In the genomic region with DNA sequence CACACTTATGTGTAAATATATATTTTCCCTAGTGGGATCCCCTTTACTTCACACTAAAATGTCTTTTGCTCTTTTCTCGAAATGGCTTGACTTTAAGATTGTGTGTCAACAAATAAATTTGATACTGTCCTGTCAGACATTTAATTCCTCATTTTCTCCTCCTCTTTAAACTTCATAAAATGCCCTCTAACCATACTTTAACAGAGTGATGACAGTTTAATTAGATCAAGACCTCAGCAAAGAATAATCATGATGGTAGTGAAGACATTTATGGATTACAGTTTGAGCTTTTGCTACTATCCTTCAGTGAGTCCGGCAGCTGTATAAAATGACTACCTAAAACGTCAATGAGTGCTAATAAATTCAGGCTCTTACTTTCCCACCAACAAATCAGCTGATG, we compare ENCODE assay signal across 33 cellular contexts.
DNase-seq lines count a peak whose midpoint lies in the region; ATAC-seq and TF ChIP-seq lines count a peak whose summit lies in the region.
"Had no signal": no experiment of that assay in that cellular context is flagged by ENCODE, and none has a peak within 500 bp of the region (broad histone marks: within the 10 kb centered on the region; RNA-seq: fewer than 3 reads in every experiment).

No MANE protein-coding gene starts in this region.

- H3K27me3 Mint-ChIP-seq in neural progenitor cell (ENCODE audit: insufficient read depth, low read depth) (peaks cover 2% of the 10 kb centered on the region), WTC11 (ENCODE audit: low read depth) (no peaks in the 10 kb centered on the region)
- H3K27me3 Mint-ChIP-seq: B cell; CD4-positive, alpha-beta memory T cell; CD4-positive, alpha-beta T cell; CD4-positive, CD25-positive, alpha-beta regulatory T cell; CD8-positive, alpha-beta memory T cell had no signal

- no peaks in the 10 kb centered on the region for H3K79me2 ChIP-seq in neural progenitor cell (ENCODE audit: low read depth)

- DNase-seq in HEK293T (ENCODE audit: extremely low spot score) = no peak
- no peak for DNase-seq in neural progenitor cell (ENCODE audit: low spot score)
- DNase-seq in NCI-H748 (lab: John Stamatoyannopoulos, UW; ENCODE audit: unreplicated experiment) = no peak
- DNase-seq in WTC11 (ENCODE audit: low spot score) = no peak
- no peak for DNase-seq in dedifferentiated amniotic fluid mesenchymal stem cell (ENCODE audit: extremely low spot score)
- DNase-seq: 8988T; ACHN; AML-193; BE2C; C1 segment of cervical spinal cord; Caco-2; Calu3; CD4-positive, alpha-beta memory T cell; CD4-positive, alpha-beta T cell; CD4-positive, CD25-positive, alpha-beta regulatory T cell; CD8-positive, alpha-beta memory T cell; CD8-positive, alpha-beta T cell; COR-L47; DMS 273 treated with DMSO at 0.1 percent for 48 hours; DMS153; DMS53; DMS79; DMS79 treated with DMSO at 0.1 percent for 48 hours; DND-41; EL had no signal

- TF ChIP-seq CTCF in HEK293 (tag by site-specific recombination; IDR thresholded peaks at IDR 0.05) (no peak), neural progenitor cell (IDR thresholded peaks at IDR 0.05) (no peak), WTC11 (IDR thresholded peaks at IDR 0.05) (no peak)

- H3K4me1 ChIP-seq in HEK293 (ENCODE audit: control insufficient read depth, insufficient read depth, low read length) = no peaks in the 10 kb centered on the region
- peaks cover 3% of the 10 kb centered on the region for H3K4me1 ChIP-seq in neural progenitor cell
- H3K4me1 ChIP-seq: A549; BE2C; BLaER1; BLaER1 treated with 17β-estradiol and CSF1 and Interleukin-3, amounts not matched to agents 10 nM and 100 nM had no signal

- H3K36me3 Mint-ChIP-seq in neural progenitor cell (no peaks in the 10 kb centered on the region), WTC11 (no peaks in the 10 kb centered on the region)
- H3K36me3 Mint-ChIP-seq: CD14-positive monocyte; CD4-positive, alpha-beta memory T cell; CD4-positive, CD25-positive, alpha-beta regulatory T cell; CD8-positive, alpha-beta memory T cell; CD8-positive, alpha-beta T cell had no signal

- H3K4me3 Mint-ChIP-seq in neural progenitor cell (no peak overlapping the region), WTC11 (no peak overlapping the region)
- H3K4me3 Mint-ChIP-seq: B cell; CD14-positive monocyte; CD4-positive, alpha-beta memory T cell; CD4-positive, alpha-beta T cell; CD4-positive, CD25-positive, alpha-beta regulatory T cell; CD8-positive, alpha-beta memory T cell; CD8-positive, alpha-beta T cell had no signal

- no peak overlapping the region for H2AFZ ChIP-seq in neural progenitor cell (replicated peaks)

- H3K9me3 ChIP-seq in HEK293 (ENCODE audit: control insufficient read depth, insufficient read depth, low read depth, low read length) (no peaks in the 10 kb centered on the region), neural progenitor cell (ENCODE audit: low read depth) (no peaks in the 10 kb centered on the region)
- H3K9me3 ChIP-seq: A549; BE2C; BLaER1; BLaER1 treated with 17β-estradiol and CSF1 and Interleukin-3, amounts not matched to agents 10 nM and 100 nM had no signal

- CTCF ChIA-PET in HEK293 (lab: Yijun Ruan, JAX) (interaction anchor here (0.6 kb wide), 1 partner anchor 107 kb away, joined by 3 read pairs; no protein-coding TSS in a partner anchor), HEK293T (lab: Yijun Ruan, JAX) (no interaction called here), WTC11 (lab: Charles Lee) (no interaction called here)

- no peak overlapping the region for H3K9ac ChIP-seq in neural progenitor cell
- H3K9ac ChIP-seq: BLaER1; BLaER1 treated with 17β-estradiol and CSF1 and Interleukin-3, amounts not matched to agents 10 nM and 100 nM had no signal

- ATAC-seq in WTC11 = no peak
- ATAC-seq: A549; CD8-positive, alpha-beta T cell had no signal

- H3K27ac Mint-ChIP-seq in neural progenitor cell (peak overlapping the region; percentile 7), WTC11 (no peak overlapping the region)
- H3K27ac Mint-ChIP-seq: B cell; CD14-positive monocyte; CD4-positive, alpha-beta memory T cell; CD4-positive, alpha-beta T cell; CD4-positive, CD25-positive, alpha-beta regulatory T cell; CD8-positive, alpha-beta memory T cell; CD8-positive, alpha-beta T cell had no signal

- H3K4me3 ChIP-seq in HEK293 (ENCODE audit: low read depth, low read length) (no peak overlapping the region), neural progenitor cell (no peak overlapping the region)
- H3K4me3 ChIP-seq: A549; BLaER1; BLaER1 treated with 17β-estradiol and CSF1 and Interleukin-3, amounts not matched to agents 10 nM and 100 nM had no signal

- H3K36me3 ChIP-seq in HEK293 (ENCODE audit: control insufficient read depth in 2 of 2, insufficient read depth in 1 of 2, low read length in 2 of 2) = no peaks in the 10 kb centered on the region
- no peaks in the 10 kb centered on the region for H3K36me3 ChIP-seq in neural progenitor cell
- H3K36me3 ChIP-seq: BE2C; BLaER1; BLaER1 treated with 17β-estradiol and CSF1 and Interleukin-3, amounts not matched to agents 10 nM and 100 nM had no signal

- POLR2A ChIA-PET in HEK293 (lab: Yijun Ruan, JAX) = no interaction called here
- POLR2A ChIA-PET in HEK293T (lab: Yijun Ruan, JAX) = no interaction called here
- POLR2A ChIA-PET in WTC11 (lab: Charles Lee) = no interaction called here

- no peaks in the 10 kb centered on the region for H3K27me3 ChIP-seq in neural progenitor cell
- H3K27me3 ChIP-seq: BE2C; BLaER1; BLaER1 treated with 17β-estradiol and CSF1 and Interleukin-3, amounts not matched to agents 10 nM and 100 nM had no signal

- H3K4me2 ChIP-seq in neural progenitor cell = no peak overlapping the region
- H3K4me2 ChIP-seq: A549; BLaER1; BLaER1 treated with 17β-estradiol and CSF1 and Interleukin-3, amounts not matched to agents 10 nM and 100 nM had no signal

- no peaks in the 10 kb centered on the region for H4K20me1 ChIP-seq in neural progenitor cell (ENCODE audit: low read depth)
- H4K20me1 ChIP-seq: BLaER1; BLaER1 treated with 17β-estradiol and CSF1 and Interleukin-3, amounts not matched to agents 10 nM and 100 nM had no signal

- no peaks in the 10 kb centered on the region for H3F3A ChIP-seq in neural progenitor cell (ENCODE audit: low read depth)

- H3K27ac ChIP-seq in HEK293 (ENCODE audit: extremely low read depth, low read depth, low read length) (no peak overlapping the region), neural progenitor cell (no peak overlapping the region)
- H3K27ac ChIP-seq: 22Rv1; A549; BLaER1; BLaER1 treated with 17β-estradiol and CSF1 and Interleukin-3, amounts not matched to agents 10 nM and 100 nM; C4-2B had no signal

- H3K9me3 Mint-ChIP-seq in neural progenitor cell (no peaks in the 10 kb centered on the region), WTC11 (no peaks in the 10 kb centered on the region)

- peaks cover 3% of the 10 kb centered on the region for H3K4me1 Mint-ChIP-seq in neural progenitor cell
- H3K4me1 Mint-ChIP-seq in WTC11 = no peaks in the 10 kb centered on the region
- H3K4me1 Mint-ChIP-seq: B cell; CD14-positive monocyte; CD4-positive, alpha-beta memory T cell; CD4-positive, CD25-positive, alpha-beta regulatory T cell; CD8-positive, alpha-beta memory T cell had no signal

TF ChIP-seq in HEK293, 187 proteins besides CTCF, POLR2A, EP300 and RAD21 (continues in another document):
- TF ChIP-seq FEZF1 (tag by site-specific recombination; IDR thresholded peaks at IDR 0.05) (peak; percentile 81), ZNF354C (tag by site-specific recombination; IDR thresholded peaks at IDR 0.05; ENCODE audit: borderline replicate concordance, low read depth) (no peak), ZIC2 (tag by site-specific recombination; IDR thresholded peaks at IDR 0.05) (no peak)

TF ChIP-seq in HEK293T, 16 proteins besides CTCF, POLR2A, EP300 and RAD21:
- no peak for TF ChIP-seq FOXK2 (IDR thresholded peaks at IDR 0.05)
- TF ChIP-seq, protein P1, sequence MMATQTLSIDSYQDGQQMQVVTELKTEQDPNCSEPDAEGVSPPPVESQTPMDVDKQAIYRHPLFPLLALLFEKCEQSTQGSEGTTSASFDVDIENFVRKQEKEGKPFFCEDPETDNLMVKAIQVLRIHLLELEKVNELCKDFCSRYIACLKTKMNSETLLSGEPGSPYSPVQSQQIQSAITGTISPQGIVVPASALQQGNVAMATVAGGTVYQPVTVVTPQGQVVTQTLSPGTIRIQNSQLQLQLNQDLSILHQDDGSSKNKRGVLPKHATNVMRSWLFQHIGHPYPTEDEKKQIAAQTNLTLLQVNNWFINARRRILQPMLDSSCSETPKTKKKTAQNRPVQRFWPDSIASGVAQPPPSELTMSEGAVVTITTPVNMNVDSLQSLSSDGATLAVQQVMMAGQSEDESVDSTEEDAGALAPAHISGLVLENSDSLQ (IDR thresholded peaks at IDR 0.05) = peak; percentile 90
TF ChIP-seq in HEK293T: peak in this region for 1.

TF ChIP-seq in WTC11, 78 proteins besides CTCF, POLR2A, EP300 and RAD21 (continues in another document):
- TF ChIP-seq ZNF416 (CRISPR knock-in tag; IDR thresholded peaks at IDR 0.05) = no peak
- TF ChIP-seq SP1 (CRISPR knock-in tag; conservative IDR thresholded peaks at IDR 0.05) = no peak
- TF ChIP-seq ZNF671 (CRISPR knock-in tag; IDR thresholded peaks at IDR 0.05) = no peak
- no peak for TF ChIP-seq RORB (CRISPR knock-in tag; IDR thresholded peaks at IDR 0.05)
- no peak for TF ChIP-seq ATF1 (CRISPR knock-in tag; IDR thresholded peaks at IDR 0.05)
- no peak for TF ChIP-seq CREB1 (CRISPR knock-in tag; IDR thresholded peaks at IDR 0.05)
- TF ChIP-seq NR1H2 (CRISPR knock-in tag; IDR thresholded peaks at IDR 0.05) = no peak
- TF ChIP-seq KAT7 (CRISPR knock-in tag; IDR thresholded peaks at IDR 0.05; ENCODE audit: borderline replicate concordance) = no peak
- TF ChIP-seq, protein P2, sequence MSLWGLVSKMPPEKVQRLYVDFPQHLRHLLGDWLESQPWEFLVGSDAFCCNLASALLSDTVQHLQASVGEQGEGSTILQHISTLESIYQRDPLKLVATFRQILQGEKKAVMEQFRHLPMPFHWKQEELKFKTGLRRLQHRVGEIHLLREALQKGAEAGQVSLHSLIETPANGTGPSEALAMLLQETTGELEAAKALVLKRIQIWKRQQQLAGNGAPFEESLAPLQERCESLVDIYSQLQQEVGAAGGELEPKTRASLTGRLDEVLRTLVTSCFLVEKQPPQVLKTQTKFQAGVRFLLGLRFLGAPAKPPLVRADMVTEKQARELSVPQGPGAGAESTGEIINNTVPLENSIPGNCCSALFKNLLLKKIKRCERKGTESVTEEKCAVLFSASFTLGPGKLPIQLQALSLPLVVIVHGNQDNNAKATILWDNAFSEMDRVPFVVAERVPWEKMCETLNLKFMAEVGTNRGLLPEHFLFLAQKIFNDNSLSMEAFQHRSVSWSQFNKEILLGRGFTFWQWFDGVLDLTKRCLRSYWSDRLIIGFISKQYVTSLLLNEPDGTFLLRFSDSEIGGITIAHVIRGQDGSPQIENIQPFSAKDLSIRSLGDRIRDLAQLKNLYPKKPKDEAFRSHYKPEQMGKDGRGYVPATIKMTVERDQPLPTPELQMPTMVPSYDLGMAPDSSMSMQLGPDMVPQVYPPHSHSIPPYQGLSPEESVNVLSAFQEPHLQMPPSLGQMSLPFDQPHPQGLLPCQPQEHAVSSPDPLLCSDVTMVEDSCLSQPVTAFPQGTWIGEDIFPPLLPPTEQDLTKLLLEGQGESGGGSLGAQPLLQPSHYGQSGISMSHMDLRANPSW (CRISPR knock-in tag; conservative IDR thresholded peaks at IDR 0.05; ENCODE audit: low read depth) = no peak
- TF ChIP-seq FOXJ3 (CRISPR knock-in tag; IDR thresholded peaks at IDR 0.05; ENCODE audit: borderline replicate concordance) = no peak
